In the genomic region with DNA sequence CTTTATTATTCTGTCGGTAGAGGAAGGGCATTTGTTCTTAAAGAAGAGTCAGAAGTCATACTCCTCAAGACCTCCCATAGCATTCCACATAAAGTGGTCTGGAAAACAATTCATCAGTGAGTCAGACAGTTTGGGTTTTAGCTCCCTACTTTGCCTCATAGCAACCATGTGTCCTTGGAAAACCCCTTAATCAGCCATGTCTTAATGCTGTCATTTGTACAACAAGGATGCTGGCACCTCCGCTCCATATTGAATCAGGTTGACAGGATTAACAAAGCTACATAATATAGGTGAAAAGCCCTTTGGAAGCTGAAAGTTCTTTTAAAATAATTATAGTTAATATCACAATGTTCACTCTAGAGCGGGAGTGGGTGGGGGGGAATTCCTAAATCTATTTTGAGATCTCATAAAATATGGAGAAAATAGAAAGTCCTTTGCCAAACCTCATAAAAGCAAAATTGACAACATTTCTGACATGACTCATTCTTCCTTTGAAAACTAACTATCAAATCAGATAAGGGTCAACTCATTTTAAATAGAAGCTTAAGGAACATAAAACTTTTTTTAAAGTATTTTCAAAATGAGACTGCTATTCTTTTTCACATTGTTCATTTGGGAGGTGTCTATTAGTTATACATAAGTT, we compare ENCODE assay signal across 17 cellular contexts. TPM values are rescaled to one million over a fixed set of nuclear protein-coding genes. Genes with fewer than 3 reads are reported as not detected.
DNase-seq lines count a peak whose midpoint lies in the region; ATAC-seq and TF ChIP-seq lines count a peak whose summit lies in the region.
"Had no signal": no experiment of that assay in that cellular context is flagged by ENCODE, and none has a peak within 500 bp of the region (broad histone marks: within the 10 kb centered on the region; RNA-seq: fewer than 3 reads in every experiment).

No MANE protein-coding gene starts in this region.

- TF ChIP-seq CTCF in AG10803 (conservative IDR thresholded peaks at IDR 0.05; ENCODE audit: low read length) (no peak), IMR-90 (conservative IDR thresholded peaks at IDR 0.05; ENCODE audit: low read depth, low read length) (no peak), astrocyte of the spinal cord (IDR thresholded peaks at IDR 0.05; ENCODE audit: low read depth, low read length) (no peak), left lung (IDR thresholded peaks at IDR 0.05) (no peak)

- BruUV-seq in IMR-90 (replicated peaks; lab: Mats Ljungman, UMichigan), result no TSS peak

- no peaks in the 10 kb centered on the region for H3K4me1 Mint-ChIP-seq in stimulated activated memory B cell treated with anti-CD40 and anti-IgM and Interleukin-4, amounts not matched to agents 10 μg/mL and 1 μg/mL and 100 μg/mL, for 72 hours
- H3K4me1 Mint-ChIP-seq: memory B cell had no signal

- H3K4me3 ChIP-seq in AG10803 (ENCODE audit: low read length) (no peak overlapping the region), IMR-90 (ENCODE audit: insufficient read depth, low read depth, low read length) (no peak overlapping the region), astrocyte of the spinal cord (ENCODE audit: low read depth, low read length) (no peak overlapping the region), left lung (no peak overlapping the region)
- H3K4me3 ChIP-seq: BLaER1 treated with 17β-estradiol and CSF1 and Interleukin-3, amounts not matched to agents 10 nM and 100 nM; heart left ventricle; thyroid gland had no signal

- no peak overlapping the region; the same call in 1 of the 2 replicates for H4K5ac ChIP-seq in IMR-90 (ENCODE audit: low read depth, low read length)

- H2AK5ac ChIP-seq in IMR-90 (ENCODE audit: low read depth, low read length), result peak overlapping the region; percentile 23; the same call in 1 of the 2 replicates

- H3K9me3 Mint-ChIP-seq in stimulated activated memory B cell treated with anti-CD40 and anti-IgM and Interleukin-4, amounts not matched to agents 10 μg/mL and 1 μg/mL and 100 μg/mL, for 72 hours, result no peaks in the 10 kb centered on the region
- H3K9me3 Mint-ChIP-seq: memory B cell had no signal

- no peak overlapping the region for H3K9ac ChIP-seq in IMR-90 (ENCODE audit: low read depth, low read length)
- H3K9ac ChIP-seq: BLaER1 treated with 17β-estradiol and CSF1 and Interleukin-3, amounts not matched to agents 10 nM and 100 nM had no signal

- peak overlapping the region; percentile 89 for H2BK5ac ChIP-seq in IMR-90 (ENCODE audit: low read depth, low read length, poor library complexity, severe bottlenecking)

- WGBS in IMR-90 (ENCODE audit: extremely low coverage in 2 of 2, insufficient read length in 1 of 2), 2 experiments, result no CpG with 5 or more reads among the region's 3 CpGs

- POLR2A ChIA-PET in IMR-90 (lab: Charles Lee; ENCODE audit: unreplicated experiment), result interaction anchor here (0.6 kb wide), 1 partner anchor 238 kb away, joined by 3 read pairs; no protein-coding TSS in a partner anchor

- H2BK120ac ChIP-seq in IMR-90 (ENCODE audit: low read depth, low read length), result peak overlapping the region; percentile 33

- no peak overlapping the region for H3K56ac ChIP-seq in IMR-90 (ENCODE audit: extremely low read depth, insufficient read depth, low read length)

- no peak for TF ChIP-seq POLR2A in IMR-90 (IDR thresholded peaks at IDR 0.05; ENCODE audit: low read depth, low read length)

- DNase-seq in AG10803 (ENCODE audit: low read depth) (peak; percentile 25), IMR-90 (peak; percentile 59), astrocyte of the spinal cord (ENCODE audit: low read depth, low spot score) (peak; percentile 32), left lung (no peak), posterior vena cava (ENCODE audit: low spot score) (no peak)
- no peak for DNase-seq in effector CD8-positive, alpha-beta T cell (lab: John Stamatoyannopoulos, UW)
- DNase-seq: H7, heart left ventricle, KG1, NCI-H2171 treated with DMSO at 0.1 percent for 48 hours, thyroid gland had no signal

- peak overlapping the region; percentile 47 for H3K18ac ChIP-seq in IMR-90 (ENCODE audit: low read depth, low read length)

- H3K27ac Mint-ChIP-seq in stimulated activated memory B cell treated with anti-CD40 and anti-IgM and Interleukin-4, amounts not matched to agents 10 μg/mL and 1 μg/mL and 100 μg/mL, for 72 hours, result no peak overlapping the region
- H3K27ac Mint-ChIP-seq: memory B cell, progenitor cell of endocrine pancreas had no signal

- no peak overlapping the region for H2AK9ac ChIP-seq in IMR-90 (replicated peaks; ENCODE audit: low read depth, low read length, poor library complexity)

- no peaks in the 10 kb centered on the region for H3K27me3 ChIP-seq in IMR-90 (ENCODE audit: control insufficient read depth, insufficient read depth, low read length)
- no peaks in the 10 kb centered on the region for H3K27me3 ChIP-seq in left lung
- H3K27me3 ChIP-seq: BLaER1 treated with 17β-estradiol and CSF1 and Interleukin-3, amounts not matched to agents 10 nM and 100 nM; heart left ventricle; thyroid gland had no signal

- H3K23ac ChIP-seq in IMR-90 (ENCODE audit: low read depth, low read length), result no peak overlapping the region

- ATAC-seq in IMR-90 (ENCODE audit: low read depth) (peak; percentile 26), left lung (peak; percentile 42), GM21390 (IDR thresholded peaks at IDR 0.05; ENCODE audit: unreplicated experiment) (no peak)
- no peak for ATAC-seq in stimulated activated memory B cell treated with anti-CD40 and anti-IgM and Interleukin-4, amounts not matched to agents 10 μg/mL and 1 μg/mL and 100 μg/mL, for 72 hours

- peak overlapping the region; percentile 2; the same call in 1 of the 2 replicates for H3K4me2 ChIP-seq in IMR-90 (ENCODE audit: low read depth, low read length)
- H3K4me2 ChIP-seq: BLaER1 treated with 17β-estradiol and CSF1 and Interleukin-3, amounts not matched to agents 10 nM and 100 nM had no signal

- H3K9me1 ChIP-seq in IMR-90 (ENCODE audit: insufficient read depth, low read length), result peaks cover 7% of the 10 kb centered on the region; the same call in 1 of the 2 replicates

- dilution Hi-C loops in IMR-90 (cut with HindIII; ENCODE audit: low sequenced_read_pairs, unreplicated experiment), result no loop called here

- H4K20me1 ChIP-seq in IMR-90 (ENCODE audit: insufficient read depth, low read length), result no peaks in the 10 kb centered on the region; the same call in 1 of the 2 replicates
- H4K20me1 ChIP-seq: BLaER1 treated with 17β-estradiol and CSF1 and Interleukin-3, amounts not matched to agents 10 nM and 100 nM had no signal

- no peak for TF ChIP-seq RAD21 in IMR-90 (IDR thresholded peaks at IDR 0.05; ENCODE audit: low read length)

- no peaks in the 10 kb centered on the region for H3K27me3 Mint-ChIP-seq in stimulated activated memory B cell treated with anti-CD40 and anti-IgM and Interleukin-4, amounts not matched to agents 10 μg/mL and 1 μg/mL and 100 μg/mL, for 72 hours
- H3K27me3 Mint-ChIP-seq: memory B cell, progenitor cell of endocrine pancreas had no signal

- H3K36me3 Mint-ChIP-seq in stimulated activated memory B cell treated with anti-CD40 and anti-IgM and Interleukin-4, amounts not matched to agents 10 μg/mL and 1 μg/mL and 100 μg/mL, for 72 hours, result no peaks in the 10 kb centered on the region
- H3K36me3 Mint-ChIP-seq: memory B cell had no signal

- H3K79me1 ChIP-seq in IMR-90 (ENCODE audit: low read depth in 1 of 2, low read length in 2 of 2), result no peaks in the 10 kb centered on the region

- H3K27ac ChIP-seq in IMR-90 (ENCODE audit: insufficient read depth, low read length) (peak overlapping the region; percentile 97; the same call in 1 of the 2 replicates), left lung (peak overlapping the region in 1 of 2 donors; percentile 56)
- H3K27ac ChIP-seq: BLaER1 treated with 17β-estradiol and CSF1 and Interleukin-3, amounts not matched to agents 10 nM and 100 nM; heart left ventricle; RWPE1; thyroid gland had no signal

- peak overlapping the region in 1 of 2 experiments; percentile 14; a peak in 1 of 4 replicates for H4K8ac ChIP-seq in IMR-90 (ENCODE audit: low read depth in 2 of 2, low read length in 2 of 2)

- peak overlapping the region; percentile 20; the same call in 1 of the 2 replicates for H3K4ac ChIP-seq in IMR-90 (ENCODE audit: low read depth, low read length)

- no peak overlapping the region for H2BK15ac ChIP-seq in IMR-90 (ENCODE audit: low read depth, low read length)

- H3K9me3 ChIP-seq in IMR-90 (ENCODE audit: control insufficient read depth, insufficient read depth, low read length) (no peaks in the 10 kb centered on the region), left lung (no peaks in the 10 kb centered on the region)
- H3K9me3 ChIP-seq: heart left ventricle, thyroid gland had no signal

- H2BK20ac ChIP-seq in IMR-90 (ENCODE audit: low read depth, low read length), result peak overlapping the region; percentile 28

- H3K14ac ChIP-seq in IMR-90 (replicated peaks; ENCODE audit: low read depth, low read length), result no peak overlapping the region

- H4K91ac ChIP-seq in IMR-90 (ENCODE audit: insufficient read depth, low read depth, low read length), result peak overlapping the region; percentile 46; the same call in 1 of the 2 replicates

- in situ Hi-C loops in IMR-90 (cut with MboI; ENCODE audit: low sequenced_read_pairs) (no loop called here), astrocyte of the spinal cord (cut with HindIII; ENCODE audit: low sequenced_read_pairs) (no loop called here)

- H3K4me3 Mint-ChIP-seq in stimulated activated memory B cell treated with anti-CD40 and anti-IgM and Interleukin-4, amounts not matched to agents 10 μg/mL and 1 μg/mL and 100 μg/mL, for 72 hours, result no peak overlapping the region
- H3K4me3 Mint-ChIP-seq: memory B cell had no signal

- CTCF ChIA-PET in IMR-90 (lab: Yijun Ruan, JAX), result interaction anchor here (0.7 to 1.7 kb wide), 2 partner anchors 13 to 21 kb away, joined by 3 to 5 read pairs; no protein-coding TSS in a partner anchor

- intact Hi-C loops in IMR-90 (cut with micrococcal nuclease) (no loop called here), left lung (cut with DNase I) (no loop called here), posterior vena cava (cut with DNase I) (no loop called here)

- H3K4me1 ChIP-seq in IMR-90 (ENCODE audit: control insufficient read depth, insufficient read depth, low read length) (peaks cover 15% of the 10 kb centered on the region), left lung (no peaks in the 10 kb centered on the region)

- H2AFZ ChIP-seq in IMR-90 (replicated peaks; ENCODE audit: low read length, poor library complexity), result no peak overlapping the region

- H3K36me3 ChIP-seq in IMR-90 (ENCODE audit: control insufficient read depth, insufficient read depth, low read length), result no peaks in the 10 kb centered on the region
- H3K36me3 ChIP-seq in left lung, result no peaks in the 10 kb centered on the region
- H3K36me3 ChIP-seq: BLaER1 treated with 17β-estradiol and CSF1 and Interleukin-3, amounts not matched to agents 10 nM and 100 nM; heart left ventricle; thyroid gland had no signal

TF ChIP-seq in IMR-90, 13 proteins besides CTCF, POLR2A, EP300 and RAD21 (continues in another document):
- no peak for TF ChIP-seq MAFK (IDR thresholded peaks at IDR 0.05; ENCODE audit: low read depth, low read length)
- TF ChIP-seq BHLHE40 (IDR thresholded peaks at IDR 0.05; ENCODE audit: low read depth, low read length), result no peak

RNA-seq across cellular contexts. Expression of a gene that starts 37.3 kb away (rescaled TPM):
- total RNA-seq in IMR-90 (2012; rRNA removed) (0.28 and 0.54 TPM in 2 replicates), left lung (10 to 100 TPM; 78.0 to 92.7 TPM), posterior vena cava (100 to 1,000 TPM in 1 of 2 donors, 10 to 100 TPM in 1; 88.1 to 108 TPM)
- 0.11 and 0.19 TPM in 2 replicates for polyA plus RNA-seq in IMR-90 (2012; rRNA removed)
- 0.05 and 0.10 TPM in 2 replicates for polyA plus RNA-seq in IMR-90 (2012; cell fraction: cytosol; rRNA removed)
- polyA plus RNA-seq in IMR-90 (2012; cell fraction: nucleus; rRNA removed; ENCODE audit: low replicate concordance), result 0.07 and 0.25 TPM in 2 replicates

Comparison
In these comparisons a context has a peak if more than half of its experiments do, and no peak if none do; other contexts are left out.
1. DNase-seq: peak in AG10803 (single experiment), IMR-90 (single experiment) and astrocyte of the spinal cord (single experiment); none in left lung (0 of 2), posterior vena cava (single experiment) and effector CD8-positive, alpha-beta T cell (single experiment).
2. ATAC-seq: peak in IMR-90 (single experiment) and left lung (single experiment); none in stimulated activated memory B cell treated with anti-CD40 and anti-IgM and Interleukin-4, amounts not matched to agents 10 μg/mL and 1 μg/mL and 100 μg/mL, for 72 hours (single experiment) and GM21390 (single experiment).
3. RNA of a gene that starts 37.3 kb away (total RNA-seq): 88.1 to 108 TPM in posterior vena cava and 78.0 to 92.7 TPM in left lung; 0.28 to 0.54 TPM in IMR-90; every median in the first group is over 10 times any median in the second.